ENCODE assay signal across 23 cellular contexts in the genomic region with DNA sequence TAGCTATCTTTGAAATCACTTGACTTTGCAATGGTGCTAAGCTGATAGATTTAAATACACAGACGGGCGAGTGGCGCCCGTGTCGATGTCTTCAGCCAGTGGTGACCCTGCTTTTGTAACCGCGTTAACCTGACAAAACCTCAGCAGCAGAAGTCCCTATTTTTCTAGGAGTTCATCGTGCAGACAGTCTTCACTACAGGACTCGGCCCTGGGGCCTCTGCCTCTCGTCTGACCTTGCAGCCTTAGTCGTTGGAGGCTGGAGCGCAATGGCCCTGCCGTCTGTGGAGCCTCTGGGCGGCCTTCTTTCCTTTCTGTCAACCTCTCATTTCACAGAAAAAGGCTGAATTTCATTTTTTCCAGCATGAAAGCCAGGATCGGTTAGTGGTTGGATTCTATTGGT. TPM values are rescaled to one million over a fixed set of nuclear protein-coding genes. Genes with fewer than 3 reads are reported as not detected.
"Had no signal": no experiment of that assay in that cellular context is flagged by ENCODE, and none has a peak within 500 bp of the region (broad histone marks: within the 10 kb centered on the region; RNA-seq: fewer than 3 reads in every experiment).

No MANE protein-coding gene starts in this region.

- DNase-seq: activated CD4-positive, alpha-beta T cell treated with anti-CD3 and anti-CD28 coated beads, Interleukin-2, amount 10 ng/mL, durations not matched to agents 7 days and 5 days; activated CD8-positive, alpha-beta T cell treated with anti-CD3 and anti-CD28 coated beads, Interleukin-2, amount 10 ng/mL, durations not matched to agents 7 days and 5 days; activated naive CD4-positive, alpha-beta T cell treated with anti-CD3 and anti-CD28 coated beads, Interleukin-2, amount 10 ng/mL, durations not matched to agents 7 days and 5 days; activated naive CD8-positive, alpha-beta T cell treated with anti-CD3 and anti-CD28 coated beads, Interleukin-2, amount 50 U/mL, for 24 hours; activated T-cell treated with anti-CD3 and anti-CD28 coated beads, Interleukin-2, amount 50 U/mL, for 24 hours; aorta; brain microvascular endothelial cell; cortex of kidney; effector CD4-positive, alpha-beta T cell; esophagus squamous epithelium; midbrain; occipital lobe; stimulated activated CD4-positive, alpha-beta T cell treated with anti-CD3 and anti-CD28 coated beads, Interleukin-2, amount 100 ng/mL, for 24 hours; stimulated activated naive CD4-positive, alpha-beta T cell treated with Interleukin-2 at 50 U/mL for 16 hours; T-helper 1 cell; T1000; tibial artery had no signal

- H3K4me3 Mint-ChIP-seq: activated CD4-positive, alpha-beta T cell treated with anti-CD3 and anti-CD28 coated beads, Interleukin-2, amount 10 ng/mL, durations not matched to agents 7 days and 5 days; activated CD8-positive, alpha-beta T cell treated with anti-CD3 and anti-CD28 coated beads, Interleukin-2, amount 10 ng/mL, durations not matched to agents 7 days and 5 days; activated naive CD4-positive, alpha-beta T cell treated with anti-CD3 and anti-CD28 coated beads, Interleukin-2, amount 10 ng/mL, durations not matched to agents 7 days and 5 days; activated naive CD8-positive, alpha-beta T cell treated with anti-CD3 and anti-CD28 coated beads, Interleukin-2, amount 50 U/mL, for 24 hours; activated T-cell treated with anti-CD3 and anti-CD28 coated beads, Interleukin-2, amount 50 U/mL, for 24 hours; nephron had no signal

- H3K27me3 Mint-ChIP-seq: activated CD4-positive, alpha-beta T cell treated with anti-CD3 and anti-CD28 coated beads, Interleukin-2, amount 10 ng/mL, durations not matched to agents 7 days and 5 days; activated naive CD4-positive, alpha-beta T cell treated with anti-CD3 and anti-CD28 coated beads, Interleukin-2, amount 10 ng/mL, durations not matched to agents 7 days and 5 days; activated naive CD8-positive, alpha-beta T cell treated with anti-CD3 and anti-CD28 coated beads, Interleukin-2, amount 50 U/mL, for 24 hours; activated T-cell treated with anti-CD3 and anti-CD28 coated beads, Interleukin-2, amount 50 U/mL, for 24 hours; progenitor cell of endocrine pancreas had no signal

- H3K27ac Mint-ChIP-seq: activated CD4-positive, alpha-beta T cell treated with anti-CD3 and anti-CD28 coated beads, Interleukin-2, amount 10 ng/mL, durations not matched to agents 7 days and 5 days; activated CD8-positive, alpha-beta T cell treated with anti-CD3 and anti-CD28 coated beads, Interleukin-2, amount 10 ng/mL, durations not matched to agents 7 days and 5 days; activated naive CD4-positive, alpha-beta T cell treated with anti-CD3 and anti-CD28 coated beads, Interleukin-2, amount 10 ng/mL, durations not matched to agents 7 days and 5 days; activated naive CD8-positive, alpha-beta T cell treated with anti-CD3 and anti-CD28 coated beads, Interleukin-2, amount 50 U/mL, for 24 hours had no signal

- H3K9me3 ChIP-seq: esophagus squamous epithelium had no signal

- H3K4me3 ChIP-seq: esophagus squamous epithelium, tibial artery had no signal

- H3K27ac ChIP-seq: brain microvascular endothelial cell, esophagus squamous epithelium, tibial artery had no signal

- H3K9me3 Mint-ChIP-seq: activated CD4-positive, alpha-beta T cell treated with anti-CD3 and anti-CD28 coated beads, Interleukin-2, amount 10 ng/mL, durations not matched to agents 7 days and 5 days; activated naive CD4-positive, alpha-beta T cell treated with anti-CD3 and anti-CD28 coated beads, Interleukin-2, amount 10 ng/mL, durations not matched to agents 7 days and 5 days; activated naive CD8-positive, alpha-beta T cell treated with anti-CD3 and anti-CD28 coated beads, Interleukin-2, amount 50 U/mL, for 24 hours; activated T-cell treated with anti-CD3 and anti-CD28 coated beads, Interleukin-2, amount 50 U/mL, for 24 hours had no signal

- H3K27me3 ChIP-seq: brain microvascular endothelial cell, esophagus squamous epithelium, tibial artery had no signal

- H3K4me1 Mint-ChIP-seq: activated naive CD4-positive, alpha-beta T cell treated with anti-CD3 and anti-CD28 coated beads, Interleukin-2, amount 10 ng/mL, durations not matched to agents 7 days and 5 days had no signal

- ATAC-seq: activated CD4-positive, CD25-positive, alpha-beta regulatory T cell treated with anti-CD3 and anti-CD28 coated beads, Interleukin-2, amount 50 U/mL, for 24 hours; activated CD8-positive, alpha-beta T cell treated with anti-CD3 and anti-CD28 coated beads, Interleukin-2, amount 10 ng/mL, durations not matched to agents 7 days and 5 days; activated naive CD8-positive, alpha-beta T cell treated with anti-CD3 and anti-CD28 coated beads, Interleukin-2, amount 50 U/mL, for 24 hours; right cardiac atrium had no signal

RNA-seq across cellular contexts. Expression of gene CPLX1, which starts 57.9 kb away (rescaled TPM):
- total RNA-seq: lung microvascular endothelial cell, skeletal muscle tissue had no signal
